ENCODE assay signal across 8 cellular contexts in the genomic region with DNA sequence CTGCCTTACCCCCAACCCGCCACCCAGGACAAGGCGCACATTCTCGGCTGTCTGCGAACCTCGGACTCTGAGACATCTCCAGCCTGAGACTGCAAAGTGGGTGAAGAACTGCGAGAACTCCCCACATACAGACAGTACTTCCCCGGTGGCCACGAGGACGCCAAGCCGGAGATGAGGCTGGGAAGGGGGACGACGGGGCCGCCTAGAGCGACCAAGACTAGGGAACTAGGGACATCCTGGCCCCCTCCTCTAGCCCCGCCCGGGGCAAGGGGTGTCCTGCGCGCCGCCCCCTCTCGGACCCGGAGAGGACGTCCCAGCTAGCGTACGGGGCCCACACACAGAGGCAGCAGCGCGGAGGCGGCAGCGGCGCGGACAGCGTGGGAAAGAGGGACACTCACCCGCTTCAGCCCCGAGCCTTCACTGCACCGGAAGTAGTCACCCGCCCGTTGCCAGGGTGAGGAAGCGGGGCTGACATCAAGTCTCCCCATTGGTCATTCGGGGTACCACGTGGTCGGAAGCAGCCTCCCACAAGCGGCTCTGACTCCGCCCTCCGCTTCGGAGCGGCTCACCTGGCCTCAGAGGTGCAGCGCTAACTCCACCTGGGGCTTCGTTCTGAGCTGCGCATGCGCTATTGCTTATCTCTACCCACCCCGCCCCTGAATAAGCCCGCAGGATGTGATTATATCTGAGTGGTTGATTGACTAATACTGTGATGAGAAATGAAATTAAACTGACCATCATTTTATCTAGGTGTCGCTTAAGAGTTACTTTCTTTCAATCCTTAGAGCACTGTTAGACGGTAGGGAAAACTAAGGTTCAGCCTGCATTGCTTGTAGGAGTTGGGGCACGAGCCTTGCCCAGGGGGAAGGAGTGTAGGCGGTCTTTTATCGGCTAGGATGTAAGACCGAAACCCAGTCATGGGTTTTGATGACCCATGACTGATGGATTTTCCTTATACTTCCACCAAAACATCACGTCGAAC. TPM values are rescaled to one million over a fixed set of nuclear protein-coding genes. Genes with fewer than 3 reads are reported as not detected.
DNase-seq lines count a peak whose midpoint lies in the region; ATAC-seq and TF ChIP-seq lines count a peak whose summit lies in the region.

A gene with protein sequence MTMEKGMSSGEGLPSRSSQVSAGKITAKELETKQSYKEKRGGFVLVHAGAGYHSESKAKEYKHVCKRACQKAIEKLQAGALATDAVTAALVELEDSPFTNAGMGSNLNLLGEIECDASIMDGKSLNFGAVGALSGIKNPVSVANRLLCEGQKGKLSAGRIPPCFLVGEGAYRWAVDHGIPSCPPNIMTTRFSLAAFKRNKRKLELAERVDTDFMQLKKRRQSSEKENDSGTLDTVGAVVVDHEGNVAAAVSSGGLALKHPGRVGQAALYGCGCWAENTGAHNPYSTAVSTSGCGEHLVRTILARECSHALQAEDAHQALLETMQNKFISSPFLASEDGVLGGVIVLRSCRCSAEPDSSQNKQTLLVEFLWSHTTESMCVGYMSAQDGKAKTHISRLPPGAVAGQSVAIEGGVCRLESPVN (minus strand): TSS at position 437 of the 982 bp plus-strand sequence. CDS start 8,854 bp downstream, outside the sequence.

- no peak for TF ChIP-seq CTCF in GM10248 (IDR thresholded peaks at IDR 0.05; ENCODE audit: control extremely low read depth, extremely low read depth, low read depth, missing control alignments)
- TF ChIP-seq CTCF in ovary (IDR thresholded peaks at IDR 0.05): no peak
- TF ChIP-seq CTCF in thyroid gland (IDR thresholded peaks at IDR 0.05): no peak

- no peak for TF ChIP-seq EP300 in ovary (IDR thresholded peaks at IDR 0.05)

- no peaks in the 10 kb centered on the region for H3K27me3 Mint-ChIP-seq in activated naive CD8-positive, alpha-beta T cell treated with anti-CD3 and anti-CD28 coated beads for 36 hours

- peak within 1 kb of the TSS; percentile 95 for H3K4me3 ChIP-seq in ovary
- H3K4me3 ChIP-seq in thyroid gland (replicated peaks in 1 of 3): peak within 1 kb of the TSS; percentile 74 to 99 (median 79)

- H3K9me3 Mint-ChIP-seq in activated naive CD8-positive, alpha-beta T cell treated with anti-CD3 and anti-CD28 coated beads for 36 hours: no peaks in the 10 kb centered on the region

- peak; percentile 60 for TF ChIP-seq POLR2A in ovary (IDR thresholded peaks at IDR 0.05)
- peak in 1 of 2 donors; percentile 88 for TF ChIP-seq POLR2A in thyroid gland (IDR thresholded peaks at IDR 0.05)

- no peaks in the 10 kb centered on the region for H3K27me3 ChIP-seq in ovary
- no peaks in the 10 kb centered on the region for H3K27me3 ChIP-seq in thyroid gland

- peak within 1 kb of the TSS; percentile 97 for H3K4me3 Mint-ChIP-seq in activated naive CD8-positive, alpha-beta T cell treated with anti-CD3 and anti-CD28 coated beads for 36 hours

- DNase-seq in GM10248 (ENCODE audit: extremely low spot score) (peak; percentile 96), NCI-H1092 treated with DMSO at 0.1 percent for 48 hours (lab: John Stamatoyannopoulos, UW) (peak; percentile 96), SKM-1 (lab: John Stamatoyannopoulos, UW; ENCODE audit: unreplicated experiment) (peak; percentile 44), head of caudate nucleus (peak; percentile 95 to 99 (median 97)), ovary (peak; percentile 94 to 96 (median 95)), thyroid gland (peak; percentile 99)
- peak; percentile 94 for DNase-seq in activated naive CD8-positive, alpha-beta T cell treated with anti-CD3 and anti-CD28 coated beads for 36 hours

- H3K4me1 Mint-ChIP-seq in activated naive CD8-positive, alpha-beta T cell treated with anti-CD3 and anti-CD28 coated beads for 36 hours: peaks cover 25% of the 10 kb centered on the region

- H3K36me3 Mint-ChIP-seq in activated naive CD8-positive, alpha-beta T cell treated with anti-CD3 and anti-CD28 coated beads for 36 hours: peaks cover 8% of the 10 kb centered on the region

- peak; percentile 100 for ATAC-seq in HG02610 (IDR thresholded peaks at IDR 0.05; ENCODE audit: unreplicated experiment)

- H3K4me1 ChIP-seq in ovary (ENCODE audit: insufficient read depth): no peaks in the 10 kb centered on the region
- H3K4me1 ChIP-seq in thyroid gland: peaks cover 0 to 4% of the 10 kb centered on the region in 2 donors

- peak within 1 kb of the TSS in 1 of 2 donors; percentile 5 for H3K27ac ChIP-seq in ovary
- peak within 1 kb of the TSS in 2 of 3 donors; percentile 60 to 69 for H3K27ac ChIP-seq in thyroid gland

- H3K27ac Mint-ChIP-seq in activated naive CD8-positive, alpha-beta T cell treated with anti-CD3 and anti-CD28 coated beads for 36 hours: peak within 1 kb of the TSS; percentile 89

- intact Hi-C loops in head of caudate nucleus (cut with DNase I) (no loop called here), ovary (cut with DNase I) (no loop called here), thyroid gland (cut with DNase I) (no loop called here)

- CTCF ChIA-PET in GM10248 (lab: Yijun Ruan, JAX): interaction anchor here (1.5 kb wide), 1 partner anchor 181 kb away, joined by 3 read pairs; no protein-coding TSS in a partner anchor

- H3K9me3 ChIP-seq in ovary (no peaks in the 10 kb centered on the region), thyroid gland (no peaks in the 10 kb centered on the region)

- POLR2A ChIA-PET in GM10248 (lab: Yijun Ruan, JAX): no interaction called here

- H3K36me3 ChIP-seq in ovary (no peaks in the 10 kb centered on the region), thyroid gland (no peaks in the 10 kb centered on the region)

- 2% methylated on average over 51 to 59 of the region's 59 CpGs for WGBS in ovary, 3 donors
- 2 to 3% methylated on average over 24 to 37 of the region's 59 CpGs for whole genome bisulfite sequencing in thyroid gland, 2 donors

RNA-seq across cellular contexts. Expression of the gene that starts here (rescaled TPM):
- total RNA-seq in activated naive CD8-positive, alpha-beta T cell treated with anti-CD3 and anti-CD28 coated beads for 36 hours: 10 to 100 TPM; 11.0 to 11.5 TPM
- total RNA-seq in ovary (10 to 100 TPM; 11.6 to 16.5 (median 14.8) TPM), thyroid gland (10 to 100 TPM; 16.4 to 31.2 (median 23.9) TPM)
- 10 to 100 TPM in 1 of 2 donors, 1 to 10 TPM in 1; 6.4 to 10.1 TPM for polyA plus RNA-seq in ovary

Comparison
In these comparisons a context has a peak if more than half of its experiments do, and no peak if none do; other contexts are left out.
1. DNase-seq: peak in every context shown above with its lines; median percentile 99 in thyroid gland; 97 in head of caudate nucleus; 96 in GM10248; 96 in NCI-H1092 treated with DMSO at 0.1 percent for 48 hours; 95 in ovary; 94 in activated naive CD8-positive, alpha-beta T cell treated with anti-CD3 and anti-CD28 coated beads for 36 hours; 44 in SKM-1.